In genomic region chr2:177552414-177553175, GRCh38 we compare ENCODE assay signal across 8 cellular contexts.
DNase-seq lines count a peak whose midpoint lies in the region; ATAC-seq, FAIRE-seq and TF ChIP-seq lines count a peak whose summit lies in the region.

No MANE protein-coding gene starts in this region.

- DNase-seq in Calu3, result peak; percentile 88
- DNase-seq in NT2/D1 (ENCODE audit: low read depth, low spot score), result peak; percentile 85
- peak; percentile 92 for DNase-seq in activated CD8-positive, alpha-beta memory T cell treated with anti-CD3 and anti-CD28 coated beads, Interleukin-2, amount 50 U/mL, for 48 hours
- peak; percentile 90 for DNase-seq in endothelial cell of umbilical vein (ENCODE audit: low read depth, low spot score)
- DNase-seq in mesothelial cell of epicardium (ENCODE audit: low spot score in 2 of 2, unreplicated experiment in 2 of 2), result peak; percentile 81 to 86
- peak; percentile 72 for DNase-seq in stimulated activated CD8-positive, alpha-beta memory T cell treated with anti-CD3 and anti-CD28 coated beads, Interleukin-15, amount 100 ng/mL, for 24 hours (ENCODE audit: low read depth)

- POLR2A ChIA-PET in endothelial cell of umbilical vein (lab: Charles Lee), result no interaction called here

- peak overlapping the region; percentile 98 for H3K9ac ChIP-seq in HUES48 (ENCODE audit: low read depth, low read length)
- peak overlapping the region; percentile 89 for H3K9ac ChIP-seq in NT2/D1 (ENCODE audit: insufficient read length, low read depth)
- H3K9ac ChIP-seq in endothelial cell of umbilical vein (replicated peaks; ENCODE audit: extremely low read depth, insufficient read depth, low read length), result peak overlapping the region; percentile 96

- no TSS peak for BruUV-seq in Calu3 (replicated peaks; lab: Mats Ljungman, UMichigan)
- BruUV-seq in endothelial cell of umbilical vein (replicated peaks; lab: Mats Ljungman, UMichigan), result TSS peak; percentile 50

- TF ChIP-seq CTCF in Calu3 (IDR thresholded peaks at IDR 0.05; ENCODE audit: unreplicated experiment), result no peak
- TF ChIP-seq CTCF in endothelial cell of umbilical vein (IDR thresholded peaks at IDR 0.05; ENCODE audit: extremely low read depth in 1 of 2, insufficient read depth in 1 of 2, low read depth in 1 of 2, low read length in 2 of 2), result no peak
- no peak for TF ChIP-seq CTCF in mesothelial cell of epicardium (IDR thresholded peaks at IDR 0.05; ENCODE audit: unreplicated experiment)

- no peaks in the 10 kb centered on the region for H3K27me3 ChIP-seq in HUES48 (ENCODE audit: control insufficient read depth, insufficient read depth, low read length)
- no peaks in the 10 kb centered on the region for H3K27me3 ChIP-seq in NT2/D1 (ENCODE audit: insufficient read depth, insufficient read length)
- no peaks in the 10 kb centered on the region for H3K27me3 ChIP-seq in endothelial cell of umbilical vein (ENCODE audit: control insufficient read depth in 2 of 2, insufficient read depth in 2 of 2, low read length in 2 of 2)

- H3K36me3 ChIP-seq in HUES48 (ENCODE audit: control insufficient read depth, insufficient read depth, low read length) (no peaks in the 10 kb centered on the region), NT2/D1 (ENCODE audit: insufficient read depth, insufficient read length, low read length) (no peaks in the 10 kb centered on the region), endothelial cell of umbilical vein (ENCODE audit: control insufficient read depth in 2 of 2, extremely low read depth in 1 of 2, insufficient read depth in 2 of 2, low read length in 2 of 2) (no peaks in the 10 kb centered on the region)

- H3K9me3 Mint-ChIP-seq in Calu3 (ENCODE audit: low read depth, unreplicated experiment) (no peaks in the 10 kb centered on the region), mesothelial cell of epicardium (peaks cover 10% of the 10 kb centered on the region)

- peak; percentile 47 for TF ChIP-seq POLR2A in endothelial cell of umbilical vein (IDR thresholded peaks at IDR 0.05; ENCODE audit: low read depth, low read length)

- H3K27ac ChIP-seq in HUES48 (ENCODE audit: low read depth, low read length) (peak overlapping the region; percentile 99), endothelial cell of umbilical vein (ENCODE audit: insufficient read depth, low read depth, low read length) (peak overlapping the region; percentile 91)

- H3K36me3 Mint-ChIP-seq in Calu3 (ENCODE audit: insufficient read depth, unreplicated experiment) (peaks cover 20% of the 10 kb centered on the region), mesothelial cell of epicardium (peaks cover 6% of the 10 kb centered on the region)

- H3K4me1 Mint-ChIP-seq in Calu3 (ENCODE audit: low read depth, unreplicated experiment), result no peaks in the 10 kb centered on the region
- H3K4me1 Mint-ChIP-seq in mesothelial cell of epicardium, result peaks cover 54% of the 10 kb centered on the region

- H4K20me1 ChIP-seq in endothelial cell of umbilical vein (replicated peaks; ENCODE audit: control insufficient read depth, extremely low read depth, insufficient read depth, low read length), result no peaks in the 10 kb centered on the region

- H3K27ac Mint-ChIP-seq in Calu3 (ENCODE audit: unreplicated experiment), result peak overlapping the region; percentile 99
- peak overlapping the region; percentile 100 for H3K27ac Mint-ChIP-seq in mesothelial cell of epicardium

- peak overlapping the region; percentile 93 for H2AFZ ChIP-seq in endothelial cell of umbilical vein (ENCODE audit: low read depth, low read length)

- dilution Hi-C loops in endothelial cell of umbilical vein (cut with MboI; ENCODE audit: extremely low pct_ligation_motif_present, low sequenced_read_pairs), result no loop called here

- intact Hi-C loops in Calu3 (cut with micrococcal nuclease; ENCODE audit: unreplicated experiment), result loop anchor here (1.0 to 5.0 kb wide), 2 partner anchors 52 to 65 kb away; a partner anchor contains a TSS
- intact Hi-C loops in endothelial cell of umbilical vein (cut with micrococcal nuclease), result loop anchor here (1.0 to 10.0 kb wide), 7 partner anchors 66 to 388 kb away; partner anchors contain the start of gene AGPS

- H3K4me3 Mint-ChIP-seq in Calu3 (ENCODE audit: low read depth, unreplicated experiment) (peak overlapping the region; percentile 94), mesothelial cell of epicardium (peak overlapping the region; percentile 97)

- CTCF ChIA-PET in Calu3 (lab: Charles Lee), result interaction anchor here (0.6 to 1.1 kb wide), 2 partner anchors 36 to 52 kb away, joined by 3 read pairs; no protein-coding TSS in a partner anchor
- CTCF ChIA-PET in endothelial cell of umbilical vein (lab: Charles Lee), result no interaction called here

- no peaks in the 10 kb centered on the region for H3K9me3 ChIP-seq in HUES48 (ENCODE audit: control insufficient read depth, insufficient read depth, low read length)
- H3K9me3 ChIP-seq in NT2/D1 (ENCODE audit: insufficient read depth, low read length), result peaks cover 13% of the 10 kb centered on the region; the same call in 1 of the 2 replicates
- no peaks in the 10 kb centered on the region for H3K9me3 ChIP-seq in endothelial cell of umbilical vein (replicated peaks; ENCODE audit: control insufficient read depth, insufficient read depth, low read length)

- H3K4me2 ChIP-seq in endothelial cell of umbilical vein (ENCODE audit: insufficient read depth, low read length), result peak overlapping the region; percentile 88

- peak; percentile 94 for ATAC-seq in GM21447 (IDR thresholded peaks at IDR 0.05; ENCODE audit: unreplicated experiment)

- no peaks in the 10 kb centered on the region for H3K79me2 ChIP-seq in endothelial cell of umbilical vein (ENCODE audit: control insufficient read depth, insufficient read depth, low read length)

- peak; percentile 94 for FAIRE-seq in endothelial cell of umbilical vein (lab: Jason Lieb, UNC)

- H3K4me1 ChIP-seq in HUES48 (ENCODE audit: control insufficient read depth, insufficient read depth, low read length) (peaks cover 3% of the 10 kb centered on the region; the same call in 1 of the 2 replicates), NT2/D1 (ENCODE audit: insufficient read depth, insufficient read length) (no peaks in the 10 kb centered on the region), endothelial cell of umbilical vein (ENCODE audit: control insufficient read depth, extremely low read depth, insufficient read depth, low read length) (peaks cover 41% of the 10 kb centered on the region)

- H3K4me3 ChIP-seq in HUES48 (ENCODE audit: low read depth, low read length) (peak overlapping the region; percentile 100), NT2/D1 (ENCODE audit: insufficient read length, low read depth) (peak overlapping the region; percentile 85), endothelial cell of umbilical vein (replicated peaks in 1 of 3; ENCODE audit: insufficient read depth in 1 of 3, low read depth in 1 of 3, low read length in 3 of 3) (peak overlapping the region; percentile 57 to 93 (median 84))

- H3K27me3 Mint-ChIP-seq in Calu3 (ENCODE audit: unreplicated experiment) (no peaks in the 10 kb centered on the region), mesothelial cell of epicardium (ENCODE audit: low read depth) (no peaks in the 10 kb centered on the region)

- no peaks in the 10 kb centered on the region for H3K9me1 ChIP-seq in endothelial cell of umbilical vein (replicated peaks; ENCODE audit: control insufficient read depth, extremely low read depth, insufficient read depth, low read length)

TF ChIP-seq in endothelial cell of umbilical vein, 7 proteins besides CTCF, POLR2A, EP300 and RAD21:
- no peak for TF ChIP-seq FOS (IDR thresholded peaks at IDR 0.05; ENCODE audit: borderline replicate concordance, insufficient read depth, low read length)
- TF ChIP-seq POLR2AphosphoS5 (IDR thresholded peaks at IDR 0.05; ENCODE audit: insufficient read depth, low read depth, low read length), result peak; percentile 5

Comparison
In these comparisons a context has a peak if more than half of its experiments do, and no peak if none do; other contexts are left out.
1. Peak in every context shown above with its lines: DNase-seq, ATAC-seq, H3K4me3 ChIP-seq and H3K27ac ChIP-seq.